Comparison of ENCODE assay signal across 18 cellular contexts in genomic region chr17:8503807-8504206, GRCh38.
DNase-seq lines count a peak whose midpoint lies in the region; ATAC-seq and TF ChIP-seq lines count a peak whose summit lies in the region.
"Had no signal": no experiment of that assay in that cellular context is flagged by ENCODE, and none has a peak within 500 bp of the region (broad histone marks: within the 10 kb centered on the region; RNA-seq: fewer than 3 reads in every experiment).

No MANE protein-coding gene starts in this region.

- no peaks in the 10 kb centered on the region for H3K27me3 ChIP-seq in lower lobe of right lung (ENCODE audit: low read depth)
- H3K27me3 ChIP-seq: body of pancreas, hepatocyte had no signal

- no peak for DNase-seq in Right ventricle myocardium inferior (ENCODE audit: missing footprints)
- DNase-seq in cardiac septum (ENCODE audit: low spot score) = no peak
- DNase-seq in chondrocyte (ENCODE audit: low spot score) = no peak
- no peak for DNase-seq in lower lobe of right lung
- DNase-seq in SW480 (ENCODE audit: low spot score) = no peak
- DNase-seq in NCI-H1105 treated with DMSO at 0.1 percent for 48 hours (lab: John Stamatoyannopoulos, UW) = no peak
- no peak for DNase-seq in GM10248 (ENCODE audit: extremely low spot score)
- DNase-seq in HEK293T (ENCODE audit: extremely low spot score) = no peak
- DNase-seq: ACHN; activated CD4-positive, alpha-beta T cell treated with anti-CD3 and anti-CD28 coated beads for 36 hours; body of pancreas; MM.1S; NCI-H2029 had no signal

- H3K4me1 ChIP-seq in lower lobe of right lung = no peaks in the 10 kb centered on the region
- H3K4me1 ChIP-seq: body of pancreas had no signal

- H3K9me3 ChIP-seq in lower lobe of right lung = no peaks in the 10 kb centered on the region
- H3K9me3 ChIP-seq: body of pancreas had no signal

- H3K27ac Mint-ChIP-seq in chondrocyte (ENCODE audit: unreplicated experiment) = peak overlapping the region; percentile 38
- H3K27ac Mint-ChIP-seq: activated CD4-positive, alpha-beta T cell treated with anti-CD3 and anti-CD28 coated beads for 36 hours; activated naive CD8-positive, alpha-beta T cell; activated T-helper 17 cell treated with anti-CD3 and anti-CD28 coated beads, Interleukin-2, amount 50 U/mL, for 72 hours; IgD-negative memory B cell had no signal

- no peaks in the 10 kb centered on the region for H3K27me3 Mint-ChIP-seq in chondrocyte (ENCODE audit: low read depth)
- H3K27me3 Mint-ChIP-seq: activated CD4-positive, alpha-beta T cell treated with anti-CD3 and anti-CD28 coated beads for 36 hours; activated naive CD8-positive, alpha-beta T cell; activated T-helper 17 cell treated with anti-CD3 and anti-CD28 coated beads, Interleukin-2, amount 50 U/mL, for 72 hours; IgD-negative memory B cell had no signal

- H3K27ac ChIP-seq in lower lobe of right lung = no peak overlapping the region
- H3K27ac ChIP-seq: body of pancreas, C4-2B, hepatocyte had no signal

- TF ChIP-seq CTCF in chondrocyte (IDR thresholded peaks at IDR 0.05) (no peak), lower lobe of right lung (IDR thresholded peaks at IDR 0.05) (no peak), GM10248 (IDR thresholded peaks at IDR 0.05; ENCODE audit: control extremely low read depth, extremely low read depth, low read depth, missing control alignments) (no peak)

- ATAC-seq in Right ventricle myocardium inferior (peak; percentile 11), lower lobe of right lung (peak; percentile 11 to 25)
- ATAC-seq: activated CD4-positive, alpha-beta T cell treated with anti-CD3 and anti-CD28 coated beads for 36 hours; activated T-helper 17 cell treated with anti-CD3 and anti-CD28 coated beads, Interleukin-2, amount 50 U/mL, for 72 hours had no signal

- peaks cover 76% of the 10 kb centered on the region for H3K36me3 ChIP-seq in lower lobe of right lung

- H3K36me3 Mint-ChIP-seq in chondrocyte (ENCODE audit: low read depth) = peaks cover 55% of the 10 kb centered on the region
- H3K36me3 Mint-ChIP-seq: IgD-negative memory B cell had no signal

- no peak overlapping the region for H3K4me3 Mint-ChIP-seq in chondrocyte (ENCODE audit: unreplicated experiment)
- H3K4me3 Mint-ChIP-seq: activated CD4-positive, alpha-beta T cell treated with anti-CD3 and anti-CD28 coated beads for 36 hours; activated naive CD8-positive, alpha-beta T cell; activated T-helper 17 cell treated with anti-CD3 and anti-CD28 coated beads, Interleukin-2, amount 50 U/mL, for 72 hours; IgD-negative memory B cell had no signal

- H3K4me1 Mint-ChIP-seq in chondrocyte (ENCODE audit: low read depth) = peaks cover 8% of the 10 kb centered on the region
- H3K4me1 Mint-ChIP-seq: activated CD4-positive, alpha-beta T cell treated with anti-CD3 and anti-CD28 coated beads for 36 hours; IgD-negative memory B cell had no signal

- POLR2A ChIA-PET in GM10248 (lab: Yijun Ruan, JAX) (no interaction called here), HEK293T (lab: Yijun Ruan, JAX) (interaction anchor here (0.7 kb wide), 1 partner anchor 120 kb away, joined by 3 read pairs; no protein-coding TSS in a partner anchor)

- CTCF ChIA-PET in GM10248 (lab: Yijun Ruan, JAX) = interaction anchor here (1.3 kb wide), 1 partner anchor 9 kb away, joined by 4 read pairs; no protein-coding TSS in a partner anchor
- CTCF ChIA-PET in HEK293T (lab: Yijun Ruan, JAX) = no interaction called here

- H3K4me3 ChIP-seq in lower lobe of right lung = no peak overlapping the region
- H3K4me3 ChIP-seq: body of pancreas, hepatocyte had no signal

- no peaks in the 10 kb centered on the region for H3K9me3 Mint-ChIP-seq in chondrocyte (ENCODE audit: low read depth)
- H3K9me3 Mint-ChIP-seq: activated T-helper 17 cell treated with anti-CD3 and anti-CD28 coated beads, Interleukin-2, amount 50 U/mL, for 72 hours; IgD-negative memory B cell had no signal

- intact Hi-C loops in Right ventricle myocardium inferior (cut with DNase I) (no loop called here), cardiac septum (cut with DNase I) (no loop called here), lower lobe of right lung (cut with DNase I) (no loop called here)

TF ChIP-seq in HEK293T, 16 proteins besides CTCF, POLR2A, EP300 and RAD21:
- TF ChIP-seq ZNF384 (IDR thresholded peaks at IDR 0.05) (no peak), L3MBTL2 (conservative IDR thresholded peaks at IDR 0.05) (no peak), BHLHE40 (IDR thresholded peaks at IDR 0.05; ENCODE audit: borderline replicate concordance) (no peak), ELF4 (IDR thresholded peaks at IDR 0.05) (no peak), NFRKB (IDR thresholded peaks at IDR 0.05) (no peak), SP1 (IDR thresholded peaks at IDR 0.05) (no peak), TARDBP (IDR thresholded peaks at IDR 0.05) (no peak), LEF1 (IDR thresholded peaks at IDR 0.05; ENCODE audit: borderline replicate concordance) (no peak), CTBP1 (IDR thresholded peaks at IDR 0.05; ENCODE audit: borderline replicate concordance) (no peak), FOXM1 (IDR thresholded peaks at IDR 0.05; ENCODE audit: borderline replicate concordance) (no peak), ARNT (IDR thresholded peaks at IDR 0.05) (no peak), HDGF (IDR thresholded peaks at IDR 0.05; ENCODE audit: borderline replicate concordance) (no peak), FOXK2 (IDR thresholded peaks at IDR 0.05) (no peak), FOXA1 (IDR thresholded peaks at IDR 0.05) (no peak), SUZ12 (IDR thresholded peaks at IDR 0.05) (no peak)
- TF ChIP-seq, protein P1, sequence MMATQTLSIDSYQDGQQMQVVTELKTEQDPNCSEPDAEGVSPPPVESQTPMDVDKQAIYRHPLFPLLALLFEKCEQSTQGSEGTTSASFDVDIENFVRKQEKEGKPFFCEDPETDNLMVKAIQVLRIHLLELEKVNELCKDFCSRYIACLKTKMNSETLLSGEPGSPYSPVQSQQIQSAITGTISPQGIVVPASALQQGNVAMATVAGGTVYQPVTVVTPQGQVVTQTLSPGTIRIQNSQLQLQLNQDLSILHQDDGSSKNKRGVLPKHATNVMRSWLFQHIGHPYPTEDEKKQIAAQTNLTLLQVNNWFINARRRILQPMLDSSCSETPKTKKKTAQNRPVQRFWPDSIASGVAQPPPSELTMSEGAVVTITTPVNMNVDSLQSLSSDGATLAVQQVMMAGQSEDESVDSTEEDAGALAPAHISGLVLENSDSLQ (IDR thresholded peaks at IDR 0.05) = no peak
